In the genomic region with DNA sequence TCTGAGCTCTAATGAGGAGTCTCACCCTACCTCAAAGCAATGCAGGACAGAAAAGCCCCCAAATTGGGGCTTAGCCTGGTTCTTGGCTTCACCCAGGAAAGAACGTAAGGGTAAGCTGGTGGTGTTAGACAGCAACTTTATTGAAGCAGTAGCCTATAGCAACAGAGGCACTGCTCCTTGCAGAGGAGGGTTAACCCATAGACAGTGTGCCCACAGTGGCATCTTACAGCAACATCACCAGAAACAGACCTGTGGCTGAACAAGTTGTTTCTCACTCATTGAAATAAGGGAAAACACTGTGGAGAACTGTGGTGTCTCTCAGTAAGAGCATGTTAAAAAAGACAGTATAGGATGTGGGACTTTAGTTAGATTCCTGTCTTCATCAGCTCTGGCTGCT, we compare ENCODE assay signal across 23 cellular contexts.
DNase-seq lines count a peak whose midpoint lies in the region; TF ChIP-seq lines count a peak whose summit lies in the region.
"Had no signal": no experiment of that assay in that cellular context is flagged by ENCODE, and none has a peak within 500 bp of the region (broad histone marks: within the 10 kb centered on the region; RNA-seq: fewer than 3 reads in every experiment).

No MANE protein-coding gene starts in this region.

- TF ChIP-seq CTCF in osteoblast (IDR thresholded peaks at IDR 0.05; ENCODE audit: extremely low read depth, low read depth, low read length), result no peak

- H3K9me3 ChIP-seq in SJSA1 (replicated peaks) (no peaks in the 10 kb centered on the region), osteoblast (ENCODE audit: low read depth, low read length) (no peaks in the 10 kb centered on the region)
- H3K9me3 ChIP-seq: pancreas, transverse colon had no signal

- DNase-seq in M059J (ENCODE audit: low read depth) (peak; percentile 31), SJSA1 (ENCODE audit: low read depth in 1 of 2, low spot score in 2 of 2) (no peak), epithelial cell of prostate (ENCODE audit: low read depth, low spot score) (no peak), osteoblast (ENCODE audit: insufficient read length, low spot score, missing footprints) (no peak), NCI-H1105 treated with DMSO at 0.1 percent for 48 hours (lab: John Stamatoyannopoulos, UW) (no peak), C1 segment of cervical spinal cord (lab: John Stamatoyannopoulos, UW) (no peak), NCI-H2227 treated with DMSO at 0.1 percent for 48 hours (lab: John Stamatoyannopoulos, UW) (no peak)
- DNase-seq: activated B cell treated with CpG ODN at 0.5 μM for 24 hours; activated CD4-positive, alpha-beta T cell treated with anti-CD3 and anti-CD28 coated beads, Interleukin-2, amount 10 ng/mL, durations not matched to agents 7 days and 5 days; activated gamma-delta T cell; activated T-cell treated with anti-CD3 and anti-CD28 coated beads, Interleukin-2, amount 50 U/mL, for 24 hours; DMS79 treated with DMSO at 0.1 percent for 48 hours; GF-D8; Karpas-422; left cardiac atrium; NCI-H1694; NCI-H446 treated with DMSO at 0.1 percent for 48 hours; pancreas; RPMI8226; stimulated activated CD4-positive, alpha-beta T cell treated with anti-CD3 and anti-CD28 coated beads, Interleukin-4, amount 100 ng/mL, for 1 hour; T-cell; transverse colon had no signal

- H2AFZ ChIP-seq in osteoblast (ENCODE audit: low read length), result peak overlapping the region; percentile 25

- no peaks in the 10 kb centered on the region for H3K36me3 ChIP-seq in SJSA1
- H3K36me3 ChIP-seq in osteoblast (ENCODE audit: insufficient read depth, low read length), result no peaks in the 10 kb centered on the region
- H3K36me3 ChIP-seq: pancreas, transverse colon had no signal

- H3K4me3 ChIP-seq in SJSA1, result no peak overlapping the region
- no peak overlapping the region for H3K4me3 ChIP-seq in osteoblast (ENCODE audit: insufficient read depth, low read length)
- H3K4me3 ChIP-seq: pancreas, transverse colon had no signal

- H3K4me1 ChIP-seq in SJSA1 (replicated peaks), result peaks cover 33% of the 10 kb centered on the region
- peaks cover 36% of the 10 kb centered on the region for H3K4me1 ChIP-seq in osteoblast (ENCODE audit: insufficient read depth, low read length)
- H3K4me1 ChIP-seq: pancreas had no signal

- no peaks in the 10 kb centered on the region for H3K27me3 ChIP-seq in SJSA1 (replicated peaks)
- H3K27me3 ChIP-seq in osteoblast (ENCODE audit: insufficient read depth, low read length), result no peaks in the 10 kb centered on the region
- H3K27me3 ChIP-seq: pancreas, transverse colon had no signal

- H3K27ac ChIP-seq in SJSA1, result peak overlapping the region; percentile 43
- H3K27ac ChIP-seq in epithelial cell of prostate, result peak overlapping the region; percentile 58
- peak overlapping the region; percentile 87 for H3K27ac ChIP-seq in osteoblast (ENCODE audit: low read depth, low read length)
- H3K27ac ChIP-seq: C4-2B, pancreas, transverse colon had no signal

- H3K4me2 ChIP-seq in osteoblast (ENCODE audit: insufficient read depth, low read length), result no peak overlapping the region

- H4K20me1 ChIP-seq in osteoblast (ENCODE audit: insufficient read depth, low read length), result no peaks in the 10 kb centered on the region

- no peaks in the 10 kb centered on the region for H3K79me2 ChIP-seq in osteoblast (ENCODE audit: insufficient read depth, low read length)
